ENCODE assay signal across 16 cellular contexts in genomic region chr6:151154418-151154817, GRCh38.
A peak's percentile ranks its signal among the peaks of the same experiment; 100 is the strongest.
DNase-seq lines count a peak whose midpoint lies in the region; ATAC-seq and TF ChIP-seq lines count a peak whose summit lies in the region.
"Had no signal": no experiment of that assay in that cellular context is flagged by ENCODE, and none has a peak within 500 bp of the region (broad histone marks: within the 10 kb centered on the region; RNA-seq: fewer than 3 reads in every experiment).

No MANE protein-coding gene starts in this region.

- intact Hi-C loops in naive thymus-derived CD4-positive, alpha-beta T cell (cut with micrococcal nuclease): no loop called here

- H3K9me3 Mint-ChIP-seq in naive thymus-derived CD4-positive, alpha-beta T cell: peaks cover 0 to 2% (median 0%) of the 10 kb centered on the region in 11 donors
- H3K9me3 Mint-ChIP-seq: activated CD4-positive, alpha-beta memory T cell treated with anti-CD3 and anti-CD28 coated beads for 36 hours had no signal

- peaks cover 12 to 36% (median 22%) of the 10 kb centered on the region in 5 donors for H3K27me3 Mint-ChIP-seq in naive thymus-derived CD4-positive, alpha-beta T cell

- H3K4me1 Mint-ChIP-seq in naive thymus-derived CD4-positive, alpha-beta T cell: no peaks in the 10 kb centered on the region

- no peak overlapping the region for H3K9ac ChIP-seq in liver (ENCODE audit: low read depth in 1 of 2, low read length in 2 of 2)

- H3K4me3 ChIP-seq in choroid plexus epithelial cell (ENCODE audit: low read depth, low read length): no peak overlapping the region
- H3K4me3 ChIP-seq in liver (ENCODE audit: low read depth in 1 of 3, low read length in 3 of 3): no peak overlapping the region
- no peak overlapping the region for H3K4me3 ChIP-seq in naive thymus-derived CD4-positive, alpha-beta T cell (ENCODE audit: low read length)
- H3K4me3 ChIP-seq: uterus had no signal

- no peak overlapping the region for H3K27ac Mint-ChIP-seq in naive thymus-derived CD4-positive, alpha-beta T cell
- H3K27ac Mint-ChIP-seq: activated CD4-positive, alpha-beta memory T cell treated with anti-CD3 and anti-CD28 coated beads for 36 hours had no signal

- H3K27ac ChIP-seq in liver (ENCODE audit: low read depth in 1 of 2, low read length in 2 of 2): no peak overlapping the region
- H3K27ac ChIP-seq in naive thymus-derived CD4-positive, alpha-beta T cell (ENCODE audit: low read depth, low read length): no peak overlapping the region
- H3K27ac ChIP-seq: uterus had no signal

- POLR2A ChIA-PET in naive thymus-derived CD4-positive, alpha-beta T cell (lab: Charles Lee): no interaction called here

- TF ChIP-seq CTCF in choroid plexus epithelial cell (conservative IDR thresholded peaks at IDR 0.05; ENCODE audit: low read depth, low read length) (no peak), liver (IDR thresholded peaks at IDR 0.05; ENCODE audit: low read depth, low read length, missing input control) (no peak)

- peak; percentile 10 to 21 for TF ChIP-seq RAD21 in liver (IDR thresholded peaks at IDR 0.05)

- H3K36me3 Mint-ChIP-seq in naive thymus-derived CD4-positive, alpha-beta T cell: no peaks in the 10 kb centered on the region
- H3K36me3 Mint-ChIP-seq: activated CD4-positive, alpha-beta memory T cell treated with anti-CD3 and anti-CD28 coated beads for 36 hours had no signal

- no peak overlapping the region for H3K4me3 Mint-ChIP-seq in naive thymus-derived CD4-positive, alpha-beta T cell
- H3K4me3 Mint-ChIP-seq: activated CD4-positive, alpha-beta memory T cell treated with anti-CD3 and anti-CD28 coated beads for 36 hours had no signal

- 33% methylated on average over 2 of the region's 2 CpGs for WGBS in liver

- H3K4me1 ChIP-seq in liver (ENCODE audit: control insufficient read depth in 4 of 4, insufficient read depth in 4 of 4, low read length in 3 of 4): peaks cover 0 to 2% (median 0%) of the 10 kb centered on the region in 4 donors
- no peaks in the 10 kb centered on the region for H3K4me1 ChIP-seq in naive thymus-derived CD4-positive, alpha-beta T cell (ENCODE audit: control insufficient read depth in 2 of 2, insufficient read depth in 2 of 2, low read length in 2 of 2)
- H3K4me1 ChIP-seq: uterus had no signal

- H3K27me3 ChIP-seq in liver (ENCODE audit: control insufficient read depth in 4 of 4, insufficient read depth in 4 of 4, low read length in 3 of 4): no peaks in the 10 kb centered on the region
- no peaks in the 10 kb centered on the region for H3K27me3 ChIP-seq in naive thymus-derived CD4-positive, alpha-beta T cell (ENCODE audit: control insufficient read depth in 2 of 2, insufficient read depth in 2 of 2, low read length in 2 of 2)
- H3K27me3 ChIP-seq: uterus had no signal

- ATAC-seq in naive thymus-derived CD4-positive, alpha-beta T cell: no peak

- no peaks in the 10 kb centered on the region for H3K9me3 ChIP-seq in liver (ENCODE audit: control insufficient read depth in 4 of 4, low read length in 3 of 4)
- no peaks in the 10 kb centered on the region for H3K9me3 ChIP-seq in naive thymus-derived CD4-positive, alpha-beta T cell (ENCODE audit: control insufficient read depth in 2 of 3, low read length in 3 of 3)
- H3K9me3 ChIP-seq: uterus had no signal

- CTCF ChIA-PET in naive thymus-derived CD4-positive, alpha-beta T cell (lab: Charles Lee): no interaction called here

- DNase-seq in A172 (ENCODE audit: low spot score) (peak; percentile 14), HT-29 (ENCODE audit: low spot score) (peak; percentile 22), choroid plexus epithelial cell (ENCODE audit: low read depth) (peak; percentile 71), SIG-M5 treated with dmso at 0.1 percent for 504 hours (lab: John Stamatoyannopoulos, UW; ENCODE audit: unreplicated experiment) (no peak), NCI-H2171 treated with DMSO at 0.1 percent for 48 hours (lab: John Stamatoyannopoulos, UW) (no peak), NK-92 (lab: John Stamatoyannopoulos, UW; ENCODE audit: unreplicated experiment) (no peak)
- DNase-seq in naive thymus-derived CD4-positive, alpha-beta T cell: no peak
- DNase-seq: activated CD4-positive, alpha-beta memory T cell treated with anti-CD3 and anti-CD28 coated beads for 36 hours; activated effector memory CD4-positive, alpha-beta T cell treated with Interleukin-2 at 50 U/mL for 16 hours; central memory CD4-positive, alpha-beta T cell; DND-41; NCI-H526; posterior cingulate gyrus; stimulated activated CD4-positive, alpha-beta T cell treated with anti-CD3 and anti-CD28 coated beads, Interleukin-1b, Interleukin-23, amount 100 ng/mL, for 48 hours had no signal

- H3K36me3 ChIP-seq in liver (ENCODE audit: control insufficient read depth in 4 of 4, insufficient read depth in 3 of 4, low read depth in 1 of 4, low read length in 3 of 4): no peaks in the 10 kb centered on the region
- H3K36me3 ChIP-seq in naive thymus-derived CD4-positive, alpha-beta T cell (ENCODE audit: control insufficient read depth in 2 of 3, insufficient read depth in 3 of 3, low read length in 3 of 3): no peaks in the 10 kb centered on the region
- H3K36me3 ChIP-seq: uterus had no signal

TF ChIP-seq in liver, 16 proteins besides CTCF, POLR2A, EP300 and RAD21:
- TF ChIP-seq YY1 (IDR thresholded peaks at IDR 0.05): no peak
- no peak for TF ChIP-seq ZBTB33 (IDR thresholded peaks at IDR 0.05)
- TF ChIP-seq SP1 (IDR thresholded peaks at IDR 0.05): no peak
- no peak for TF ChIP-seq NR2F2 (IDR thresholded peaks at IDR 0.05)
- no peak for TF ChIP-seq TAF1 (conservative IDR thresholded peaks at IDR 0.05)
- no peak for TF ChIP-seq MAX (IDR thresholded peaks at IDR 0.05)
- TF ChIP-seq HNF4A (conservative IDR thresholded peaks at IDR 0.05): no peak
- no peak for TF ChIP-seq JUND (IDR thresholded peaks at IDR 0.05)
- TF ChIP-seq FOXA2 (IDR thresholded peaks at IDR 0.05): no peak
- TF ChIP-seq FOXA1 (IDR thresholded peaks at IDR 0.05): no peak
- no peak for TF ChIP-seq EGR1 (IDR thresholded peaks at IDR 0.05; ENCODE audit: low read depth in 2 of 2)
- no peak for TF ChIP-seq HNF4G (IDR thresholded peaks at IDR 0.05)
- TF ChIP-seq REST (IDR thresholded peaks at IDR 0.05): no peak
- TF ChIP-seq GABPA (IDR thresholded peaks at IDR 0.05 in 1 of 2, conservative IDR thresholded peaks at IDR 0.05 in 1 of 2): no peak
- TF ChIP-seq ATF3 (IDR thresholded peaks at IDR 0.05): no peak
- no peak for TF ChIP-seq RXRA (IDR thresholded peaks at IDR 0.05)

Comparison
In these comparisons a context has a peak if more than half of its experiments do, and no peak if none do; other contexts are left out.
1. DNase-seq: peak in A172 (single experiment), HT-29 (single experiment) and choroid plexus epithelial cell (single experiment); none in SIG-M5 treated with dmso at 0.1 percent for 504 hours (single experiment), NCI-H2171 treated with DMSO at 0.1 percent for 48 hours (single experiment), NK-92 (single experiment) and naive thymus-derived CD4-positive, alpha-beta T cell (0 of 9).